Comparison of ENCODE assay signal across 1 cellular context in genomic region chr9:124452326-124452725, GRCh38.
TF ChIP-seq lines count a peak whose summit lies in the region.

No MANE protein-coding gene starts in this region.

TF ChIP-seq in HCT116, 20 proteins besides CTCF, POLR2A, EP300 and RAD21 (continued from another document):
- TF ChIP-seq ZBTB33 (IDR thresholded peaks at IDR 0.05; ENCODE audit: extremely low read depth, insufficient replicate concordance, low read length) (no peak), SP1 (IDR thresholded peaks at IDR 0.05; ENCODE audit: low read depth) (no peak), ATF3 (IDR thresholded peaks at IDR 0.05) (no peak), EZH2phosphoT487 (IDR thresholded peaks at IDR 0.05; ENCODE audit: borderline replicate concordance) (no peak), EZH2 (IDR thresholded peaks at IDR 0.05) (no peak), POLR2AphosphoS5 (IDR thresholded peaks at IDR 0.05; ENCODE audit: low read depth, low read length) (no peak), ZFX (IDR thresholded peaks at IDR 0.05) (no peak), SIN3A (IDR thresholded peaks at IDR 0.05; ENCODE audit: low read depth) (no peak), TCF7L2 (IDR thresholded peaks at IDR 0.05; ENCODE audit: borderline replicate concordance, extremely low read depth, insufficient read depth, insufficient read length) (no peak), FOSL1 (IDR thresholded peaks at IDR 0.05; ENCODE audit: low read depth) (no peak), ZNF274 (IDR thresholded peaks at IDR 0.05; ENCODE audit: low read depth, low read length) (no peak), ELF1 (IDR thresholded peaks at IDR 0.05; ENCODE audit: borderline replicate concordance, low read depth) (no peak)
